ENCODE assay signal across 8 cellular contexts in the genomic region with DNA sequence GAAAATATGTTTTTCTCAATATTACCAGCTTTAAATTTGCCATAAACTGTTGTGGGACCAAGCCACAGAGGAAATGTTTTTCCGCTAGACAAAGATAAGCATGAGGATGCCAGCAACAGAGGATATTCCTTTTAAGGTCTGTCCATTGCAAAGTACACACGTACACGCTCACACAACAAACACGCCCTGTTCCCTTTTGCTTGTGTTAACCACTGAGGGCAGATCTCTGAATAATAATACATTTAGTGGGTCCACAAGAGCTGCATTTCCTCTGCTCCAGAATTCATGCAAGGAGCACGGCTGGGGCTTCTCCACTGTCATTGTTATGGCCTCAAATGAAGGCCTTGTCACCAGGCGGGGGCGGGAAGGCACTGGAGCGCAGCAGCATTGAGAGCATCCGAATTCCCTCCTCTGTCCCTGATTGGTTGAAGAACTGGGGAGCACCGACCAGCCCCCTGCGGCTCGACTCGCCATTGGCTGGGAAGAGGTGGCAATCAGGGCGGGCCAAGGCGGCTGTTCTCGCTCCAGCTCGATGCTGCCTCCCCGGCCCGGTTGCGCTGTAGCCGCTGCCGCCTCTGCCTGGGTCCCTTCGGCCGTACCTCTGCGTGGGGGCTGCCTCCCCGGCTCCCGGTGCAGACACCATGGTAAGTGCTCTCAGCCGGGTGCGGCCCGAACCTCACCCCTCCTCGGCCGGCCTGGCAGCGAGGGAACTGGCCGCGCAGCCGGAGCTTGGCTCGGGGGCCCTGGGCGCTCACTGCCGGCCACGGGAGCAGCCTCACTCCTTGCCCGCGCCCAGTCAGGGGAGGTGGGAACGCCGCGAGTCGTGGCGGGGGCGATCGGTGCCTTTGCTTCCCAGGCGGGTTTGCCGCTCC. TPM values are rescaled to one million over a fixed set of nuclear protein-coding genes. Genes with fewer than 3 reads are reported as not detected.
DNase-seq lines count a peak whose midpoint lies in the region; ATAC-seq, FAIRE-seq and TF ChIP-seq lines count a peak whose summit lies in the region.

TSS of gene GUCY1B1 (plus strand) at position 522 of the 872 bp plus-strand sequence. CDS start at position 642, 120 bp downstream.

- peaks cover 0 to 4% (median 0%) of the 10 kb centered on the region in 5 experiments for H3K9me3 Mint-ChIP-seq in brain

- no peak within 1 kb of the TSS for H3K9ac ChIP-seq in HUES48 (ENCODE audit: low read depth, low read length)

- H3K36me3 ChIP-seq in HUES48 (ENCODE audit: control insufficient read depth, insufficient read depth, low read length): no peaks in the 10 kb centered on the region

- peaks cover 4% of the 10 kb centered on the region for H3K27me3 Mint-ChIP-seq in brain

- peaks cover 38% of the 10 kb centered on the region for H3K4me1 Mint-ChIP-seq in brain

- peak within 1 kb of the TSS; percentile 64 for H3K4me3 ChIP-seq in HUES48 (ENCODE audit: low read depth, low read length)
- H3K4me3 ChIP-seq in retinal pigment epithelial cell (ENCODE audit: low read length): peak within 1 kb of the TSS; percentile 56

- peak; percentile 74 for FAIRE-seq in TTC549 (lab: Jason Lieb, UNC)

- peak within 1 kb of the TSS; percentile 81 to 86 (median 84) for H3K4me3 Mint-ChIP-seq in brain

- peaks cover 36% of the 10 kb centered on the region for H3K27me3 ChIP-seq in HUES48 (ENCODE audit: control insufficient read depth, insufficient read depth, low read length)

- H3K27ac ChIP-seq in HUES48 (ENCODE audit: low read depth, low read length): no peak within 1 kb of the TSS

- TF ChIP-seq CTCF in brain (conservative IDR thresholded peaks at IDR 0.05): peak; percentile 47 to 54
- TF ChIP-seq CTCF in retinal pigment epithelial cell (conservative IDR thresholded peaks at IDR 0.05; ENCODE audit: low read depth, low read length): peak; percentile 48

- peaks cover 6% of the 10 kb centered on the region; the same call in 1 of the 2 replicates for H3K4me1 ChIP-seq in HUES48 (ENCODE audit: control insufficient read depth, insufficient read depth, low read length)

- no peaks in the 10 kb centered on the region for H3K9me3 ChIP-seq in HUES48 (ENCODE audit: control insufficient read depth, insufficient read depth, low read length)

- peak; percentile 96 for ATAC-seq in GM21390 (IDR thresholded peaks at IDR 0.05; ENCODE audit: unreplicated experiment)

- DNase-seq in DMS 273 treated with DMSO at 0.1 percent for 48 hours (lab: John Stamatoyannopoulos, UW) (peak; percentile 64), iPS DF 19.7 (ENCODE audit: low read depth, low spot score) (peak; percentile 86), retinal pigment epithelial cell (ENCODE audit: low read depth) (peak; percentile 73), NCI-H2107 treated with DMSO at 0.1 percent for 48 hours (lab: John Stamatoyannopoulos, UW; ENCODE audit: unreplicated experiment) (no peak)

- peak within 1 kb of the TSS; percentile 14 to 92 (median 74) for H3K27ac Mint-ChIP-seq in brain

- H3K36me3 Mint-ChIP-seq in brain: no peaks in the 10 kb centered on the region

RNA-seq across cellular contexts. Expression of gene GUCY1B1, which starts in this region (rescaled TPM):
- polyA plus RNA-seq in brain (ENCODE audit: insufficient read depth, low read depth, low replicate concordance): 9.8 TPM
